ENCODE assay signal across 8 cellular contexts in genomic region chr2:95346738-95347671, GRCh38. TPM values are rescaled to one million over a fixed set of nuclear protein-coding genes. Genes with fewer than 3 reads are reported as not detected.
A peak's percentile ranks its signal among the peaks of the same experiment; 100 is the strongest.
DNase-seq lines count a peak whose midpoint lies in the region; ATAC-seq, FAIRE-seq and TF ChIP-seq lines count a peak whose summit lies in the region.

No MANE protein-coding gene starts in this region.

- ATAC-seq in Right ventricle myocardium superior (ENCODE audit: poor library complexity) (no peak), Right ventricle myocardium inferior (no peak), mucosa of descending colon (no peak), aorta (ENCODE audit: low FRiP score) (no peak)

- H4K20me1 ChIP-seq in H1 (replicated peaks in 1 of 2; ENCODE audit: control insufficient read depth in 1 of 2, insufficient read depth in 2 of 2, low read length in 2 of 2): peaks cover 0 to 7% of the 10 kb centered on the region in 2 experiments

- H3K4me3 ChIP-seq in H1 (ENCODE audit: extremely low read depth in 1 of 4, insufficient read depth in 2 of 4, low read depth in 3 of 4, low read length in 4 of 4): peak overlapping the region in 2 of 4 experiments; percentile 47 to 53; a peak in 6 of 8 replicates
- no peak overlapping the region for H3K4me3 ChIP-seq in mucosa of descending colon
- H3K4me3 ChIP-seq in aorta (ENCODE audit: low read length in 2 of 2): peak overlapping the region; percentile 76 to 82

- TF ChIP-seq POLR2A in H1 (IDR thresholded peaks at IDR 0.05; ENCODE audit: control extremely low read depth in 1 of 2, low read depth in 2 of 2, low read length in 2 of 2): no peak

- no peak overlapping the region for H4K91ac ChIP-seq in H1 (replicated peaks; ENCODE audit: insufficient read length, low read length)

- H3K4me1 ChIP-seq in H1 (replicated peaks in 1 of 4; ENCODE audit: control insufficient read depth in 3 of 4, insufficient read depth in 4 of 4, low read length in 3 of 4) (peaks cover 0 to 2% (median 0%) of the 10 kb centered on the region in 4 experiments; a peak in 2 of 7 replicates), mucosa of descending colon (ENCODE audit: low read depth) (no peaks in the 10 kb centered on the region), aorta (ENCODE audit: control insufficient read depth in 1 of 2, insufficient read depth in 2 of 2, low read length in 2 of 2) (no peaks in the 10 kb centered on the region)

- CTCF ChIA-PET in H1 (lab: Charles Lee; ENCODE audit: partially characterized antibody): interaction anchor here (1.0 kb wide), 1 partner anchor 48 kb away, joined by 3 read pairs; no protein-coding TSS in a partner anchor

- H3K18ac ChIP-seq in H1 (ENCODE audit: extremely low read depth, low read length): no peak overlapping the region

- H3K56ac ChIP-seq in H1 (replicated peaks; ENCODE audit: insufficient read length, low read depth, low read length): no peak overlapping the region

- no peak overlapping the region for H3K14ac ChIP-seq in H1 (ENCODE audit: insufficient read length)

- no peak overlapping the region for H2AK5ac ChIP-seq in H1 (ENCODE audit: low read depth, low read length)

- no peak overlapping the region for H2BK5ac ChIP-seq in H1 (ENCODE audit: low read depth, low read length)

- H4K8ac ChIP-seq in H1 (ENCODE audit: extremely low read depth, insufficient read depth, low read length): peak overlapping the region; percentile 57; the same call in 1 of the 2 replicates

- H3K9ac ChIP-seq in H1 (replicated peaks in 1 of 4; ENCODE audit: extremely low read depth in 1 of 4, low read depth in 3 of 4, low read length in 3 of 4): no peak overlapping the region

- intact Hi-C loops in Right ventricle myocardium superior (cut with DNase I) (no loop called here), Right ventricle myocardium inferior (cut with DNase I) (loop anchor here (5.0 kb wide), 1 partner anchor 45 kb away; no protein-coding TSS in a partner anchor), mucosa of descending colon (cut with DNase I, micrococcal nuclease) (no loop called here), aorta (cut with DNase I) (no loop called here)

- no peaks in the 10 kb centered on the region for H3K79me1 ChIP-seq in H1 (ENCODE audit: low read depth, low read length)

- H2BK12ac ChIP-seq in H1 (ENCODE audit: low read depth, low read length): no peak overlapping the region

- no peak for TF ChIP-seq RAD21 in H1 (IDR thresholded peaks at IDR 0.05 in 1 of 2, conservative IDR thresholded peaks at IDR 0.05 in 1 of 2; ENCODE audit: low read depth in 2 of 2, low read length in 2 of 2)

- peaks cover 31 to 53% (median 42%) of the 10 kb centered on the region in 4 experiments for H3K27me3 ChIP-seq in H1 (replicated peaks in 1 of 4; ENCODE audit: control insufficient read depth in 3 of 4, extremely low read depth in 1 of 4, insufficient read depth in 3 of 4, low read length in 3 of 4)
- no peaks in the 10 kb centered on the region for H3K27me3 ChIP-seq in aorta (ENCODE audit: control insufficient read depth in 1 of 2, insufficient read depth in 2 of 2, low read length in 1 of 2)

- FAIRE-seq in H1 (lab: Jason Lieb, UNC): no peak

- H2AFZ ChIP-seq in H1 (ENCODE audit: low read length): no peak overlapping the region

- H2BK120ac ChIP-seq in H1 (replicated peaks; ENCODE audit: low read depth, low read length): no peak overlapping the region

- H3K27ac ChIP-seq in H1 (ENCODE audit: low read depth, low read length) (no peak overlapping the region), aorta (ENCODE audit: low read depth in 1 of 2, low read length in 2 of 2) (no peak overlapping the region)

- 31% methylated on average over 39 of the region's 78 CpGs; no CpG with 5 or more reads in 1 of the 2 experiments for WGBS in H1 (ENCODE audit: extremely low coverage in 1 of 2, insufficient coverage in 1 of 2, insufficient read length in 1 of 2, insufficient replicate concordance in 2 of 2, low coverage in 1 of 2, low lambda C conversion rate in 2 of 2, missing lambda C conversion rate in 1 of 2), 2 experiments
- 23 to 36% methylated on average over 43 to 78 of the region's 78 CpGs for WGBS in aorta, 2 donors

- H3K4ac ChIP-seq in H1 (replicated peaks; ENCODE audit: insufficient read length, low read depth, low read length): no peak overlapping the region

- TF ChIP-seq CTCF in H1 (IDR thresholded peaks at IDR 0.05; ENCODE audit: control extremely low read depth in 1 of 3, insufficient read depth in 1 of 3, low read depth in 1 of 3, low read length in 3 of 3) (no peak), mucosa of descending colon (IDR thresholded peaks at IDR 0.05) (no peak)

- H3K23ac ChIP-seq in H1 (ENCODE audit: insufficient read length): no peak overlapping the region

- peak overlapping the region; percentile 38 to 70 for H3K4me2 ChIP-seq in H1 (ENCODE audit: insufficient read depth in 1 of 2, low read depth in 2 of 2, low read length in 2 of 2)

- H3K36me3 ChIP-seq in H1 (ENCODE audit: control insufficient read depth in 2 of 4, insufficient read depth in 4 of 4, low read length in 3 of 4) (no peaks in the 10 kb centered on the region; a peak in 1 of 8 replicates), mucosa of descending colon (ENCODE audit: low read depth) (no peaks in the 10 kb centered on the region), aorta (ENCODE audit: control insufficient read depth in 1 of 2, insufficient read depth in 2 of 2, low read length in 1 of 2) (no peaks in the 10 kb centered on the region)

- DNase-seq in Right ventricle myocardium superior (peak; percentile 57), Right ventricle myocardium inferior (ENCODE audit: missing footprints) (no peak), H1 (ENCODE audit: low read depth in 1 of 2, low spot score in 2 of 2) (peak in 1 of 2 experiments; percentile 71), mucosa of descending colon (peak in 2 of 3 donors; percentile 10 to 45), aorta (peak in 1 of 2 donors; percentile 81), NCI-H2081 treated with DMSO at 0.1 percent for 48 hours (lab: John Stamatoyannopoulos, UW) (no peak), medulla oblongata (ENCODE audit: extremely low spot score) (no peak), NCI-H748 (lab: John Stamatoyannopoulos, UW; ENCODE audit: unreplicated experiment) (no peak)

- no peak for TF ChIP-seq EP300 in H1 (IDR thresholded peaks at IDR 0.05; ENCODE audit: borderline replicate concordance in 1 of 2, low read depth in 2 of 2, low read length in 2 of 2)

- no peak overlapping the region for H4K5ac ChIP-seq in H1 (ENCODE audit: insufficient read length, low read depth, low read length)

- POLR2A ChIA-PET in H1 (lab: Charles Lee; ENCODE audit: partially characterized antibody): no interaction called here

- no peaks in the 10 kb centered on the region for H3K79me2 ChIP-seq in H1 (ENCODE audit: control insufficient read depth in 1 of 2, insufficient read depth in 2 of 2, low read length in 2 of 2)

- H2BK20ac ChIP-seq in H1 (ENCODE audit: low read length): no peak overlapping the region

- H3K23me2 ChIP-seq in H1 (ENCODE audit: low read depth, low read length): peaks cover 5% of the 10 kb centered on the region; the same call in 1 of the 2 replicates

- H3K9me3 ChIP-seq in H1 (ENCODE audit: insufficient read depth in 2 of 2, low read depth in 1 of 2, low read length in 1 of 2) (peaks cover 7 to 37% of the 10 kb centered on the region in 2 experiments; a peak in 3 of 4 replicates), mucosa of descending colon (no peaks in the 10 kb centered on the region), aorta (ENCODE audit: control insufficient read depth, low read length) (no peaks in the 10 kb centered on the region)

- no peak overlapping the region for H2BK15ac ChIP-seq in H1 (ENCODE audit: low read length)

TF ChIP-seq in H1, 55 proteins besides CTCF, POLR2A, EP300 and RAD21:
- TF ChIP-seq CHD1 (IDR thresholded peaks at IDR 0.05; ENCODE audit: low read depth, low read length) (no peak), EZH2 (IDR thresholded peaks at IDR 0.05; ENCODE audit: low read depth, low read length, severe bottlenecking) (peak; percentile 31), ZNF274 (IDR thresholded peaks at IDR 0.05; ENCODE audit: borderline replicate concordance, extremely low read depth, low read length) (no peak)

RNA-seq across cellular contexts. Expression of gene KCNIP3, which starts 49.9 kb away (rescaled TPM):
- total RNA-seq in Right ventricle myocardium superior: 8.4 TPM
- total RNA-seq in Right ventricle myocardium inferior: 8.7 TPM
- 1.9 and 2.9 TPM in 2 replicates for total RNA-seq in H1 (2021; fragmentation: NEBNext Ultra II Directional; extraction: Animal tissue kit (Norgen Biotek cat#: 25700))
- polyA plus RNA-seq in H1 (2011; rRNA removed): 0.33 and 0.53 TPM in 2 replicates
- polyA plus RNA-seq in H1 (2011; cell fraction: cytosol; rRNA removed): 1.2 TPM
- polyA plus RNA-seq in H1 (2011; cell fraction: nucleus; rRNA removed): 1.3 TPM
- polyA plus RNA-seq in H1 (2012, experiment 1 of 2): 0.52 to 0.88 TPM (median 0.61 TPM) in 4 replicates
- polyA plus RNA-seq in H1 (2012, experiment 2 of 2): 0.10 TPM
- 0.95 TPM for polyA plus RNA-seq in H1 (2013, experiment 1 of 2)
- polyA plus RNA-seq in H1 (2013, experiment 2 of 2): 1.1 TPM
- polyA minus RNA-seq in H1 (2011; rRNA and poly(A)+ RNA removed): 0.16 and 0.49 TPM in 2 replicates
- not detected for polyA minus RNA-seq in H1 (2011; cell fraction: cytosol; rRNA and poly(A)+ RNA removed)
- polyA minus RNA-seq in H1 (2011; cell fraction: nucleus; rRNA and poly(A)+ RNA removed): not detected
- 10 to 100 TPM in 1 of 3 donors, 1 to 10 TPM in 2; 3.0 to 12.5 (median 4.1) TPM for total RNA-seq in mucosa of descending colon
- total RNA-seq in aorta: 10 to 100 TPM in 1 of 2 donors, 1 to 10 TPM in 1; 7.7 to 10.7 TPM
- 1 to 10 TPM; 2.9 to 7.6 TPM for polyA plus RNA-seq in aorta

RNA-seq across cellular contexts. Expression of gene FAHD2A, which starts 55.5 kb away (rescaled TPM):
- total RNA-seq in Right ventricle myocardium superior (39.9 TPM), Right ventricle myocardium inferior (41.6 TPM), mucosa of descending colon (10 to 100 TPM; 30.3 to 37.6 (median 34.3) TPM), aorta (10 to 100 TPM; 17.7 to 23.3 TPM)
- total RNA-seq in H1 (2021; fragmentation: NEBNext Ultra II Directional; extraction: Animal tissue kit (Norgen Biotek cat#: 25700)): 25.8 and 26.7 TPM in 2 replicates
- polyA plus RNA-seq in H1 (2011; rRNA removed) (24.2 and 28.6 TPM in 2 replicates), aorta (10 to 100 TPM; 22.4 to 22.8 TPM)
- 35.7 TPM for polyA plus RNA-seq in H1 (2011; cell fraction: cytosol; rRNA removed)
- polyA plus RNA-seq in H1 (2011; cell fraction: nucleus; rRNA removed): 57.5 TPM
- polyA plus RNA-seq in H1 (2012, experiment 1 of 2): 21.9 to 28.1 TPM (median 26.1 TPM) in 4 replicates
- 23.9 TPM for polyA plus RNA-seq in H1 (2012, experiment 2 of 2)
- 17.4 TPM for polyA plus RNA-seq in H1 (2013, experiment 1 of 2)
- 16.6 TPM for polyA plus RNA-seq in H1 (2013, experiment 2 of 2)
- polyA minus RNA-seq in H1 (2011; rRNA and poly(A)+ RNA removed): 28.0 and 35.5 TPM in 2 replicates
- 18.2 TPM for polyA minus RNA-seq in H1 (2011; cell fraction: cytosol; rRNA and poly(A)+ RNA removed)
- 32.5 TPM for polyA minus RNA-seq in H1 (2011; cell fraction: nucleus; rRNA and poly(A)+ RNA removed)

Comparison
In these comparisons a context has a peak if more than half of its experiments do, and no peak if none do; other contexts are left out.
1. DNase-seq: peak in Right ventricle myocardium superior (single experiment) and mucosa of descending colon (2 of 3); none in Right ventricle myocardium inferior (single experiment), NCI-H2081 treated with DMSO at 0.1 percent for 48 hours (single experiment), medulla oblongata (single experiment) and NCI-H748 (single experiment).